Comparison of ENCODE assay signal across 25 cellular contexts in genomic region chr12:44846826-44847225, GRCh38. TPM values are rescaled to one million over a fixed set of nuclear protein-coding genes. Genes with fewer than 3 reads are reported as not detected.
A peak's percentile ranks its signal among the peaks of the same experiment; 100 is the strongest.
DNase-seq lines count a peak whose midpoint lies in the region; ATAC-seq, FAIRE-seq and TF ChIP-seq lines count a peak whose summit lies in the region.
"Had no signal": no experiment of that assay in that cellular context is flagged by ENCODE, and none has a peak within 500 bp of the region (broad histone marks: within the 10 kb centered on the region; RNA-seq: fewer than 3 reads in every experiment).

No MANE protein-coding gene starts in this region.

- no peak for FAIRE-seq in kidney (lab: Jason Lieb, UNC)
- FAIRE-seq: astrocyte, TTC549 had no signal

- H3K27ac ChIP-seq in CD8-positive, alpha-beta T cell (ENCODE audit: low read depth, low read length) = peak overlapping the region; percentile 14
- no peak overlapping the region for H3K27ac ChIP-seq in kidney (ENCODE audit: low read depth in 2 of 2, low read length in 2 of 2)
- H3K27ac ChIP-seq: 22Rv1, hepatocyte, parathyroid adenoma, thoracic aorta had no signal

- no peak overlapping the region for H3K9ac ChIP-seq in kidney (ENCODE audit: low read length in 2 of 2)
- H3K9ac ChIP-seq: parathyroid adenoma, SK-N-SH had no signal

- intact Hi-C loops in CD8-positive, alpha-beta T cell (cut with DNase I, micrococcal nuclease) = loop anchor here (2.0 to 5.0 kb wide), 3 partner anchors 14 to 35 kb away; no protein-coding TSS in a partner anchor
- intact Hi-C loops in kidney (cut with DNase I) = no loop called here

- H3K36me3 Mint-ChIP-seq in T-helper 1 cell treated with Interleukin-12 subunit alpha and Interleukin-12 subunit beta and Interleukin-4 antibody, amounts not matched to agents 30 μg/mL and 1 μg/mL, for 36 hours (ENCODE audit: low read depth) = peaks cover 6% of the 10 kb centered on the region
- H3K36me3 Mint-ChIP-seq in CD8-positive, alpha-beta T cell = peaks cover 17% of the 10 kb centered on the region
- peaks cover 21% of the 10 kb centered on the region for H3K36me3 Mint-ChIP-seq in activated CD8-positive, alpha-beta T cell treated with anti-CD3 and anti-CD28 coated beads, Interleukin-2, amount 10 ng/mL, durations not matched to agents 7 days and 5 days (ENCODE audit: low read depth)
- H3K36me3 Mint-ChIP-seq in immature natural killer cell = no peaks in the 10 kb centered on the region

- H3K4me1 Mint-ChIP-seq in T-helper 1 cell treated with Interleukin-12 subunit alpha and Interleukin-12 subunit beta and Interleukin-4 antibody, amounts not matched to agents 30 μg/mL and 1 μg/mL, for 36 hours (ENCODE audit: low read depth) = peaks cover 54% of the 10 kb centered on the region
- H3K4me1 Mint-ChIP-seq in CD8-positive, alpha-beta T cell (ENCODE audit: low read depth) = peaks cover 88% of the 10 kb centered on the region
- peaks cover 83% of the 10 kb centered on the region for H3K4me1 Mint-ChIP-seq in activated CD8-positive, alpha-beta T cell treated with anti-CD3 and anti-CD28 coated beads, Interleukin-2, amount 10 ng/mL, durations not matched to agents 7 days and 5 days (ENCODE audit: low read depth)
- H3K4me1 Mint-ChIP-seq in immature natural killer cell = peaks cover 17 to 30% of the 10 kb centered on the region in 2 donors

- H3K27me3 Mint-ChIP-seq in T-helper 1 cell treated with Interleukin-12 subunit alpha and Interleukin-12 subunit beta and Interleukin-4 antibody, amounts not matched to agents 30 μg/mL and 1 μg/mL, for 36 hours (ENCODE audit: low read depth) = no peaks in the 10 kb centered on the region
- H3K27me3 Mint-ChIP-seq in CD8-positive, alpha-beta T cell (ENCODE audit: low read depth) = no peaks in the 10 kb centered on the region
- no peaks in the 10 kb centered on the region for H3K27me3 Mint-ChIP-seq in activated CD8-positive, alpha-beta T cell treated with anti-CD3 and anti-CD28 coated beads, Interleukin-2, amount 10 ng/mL, durations not matched to agents 7 days and 5 days (ENCODE audit: low read depth)
- peaks cover 5 to 13% (median 9%) of the 10 kb centered on the region in 3 donors for H3K27me3 Mint-ChIP-seq in immature natural killer cell (ENCODE audit: low read depth in 3 of 3)

- peak overlapping the region; percentile 19 for H3K4me3 ChIP-seq in CD8-positive, alpha-beta T cell (ENCODE audit: low read depth, low read length)
- no peak overlapping the region for H3K4me3 ChIP-seq in kidney (ENCODE audit: low read length in 2 of 2)
- H3K4me3 ChIP-seq: hepatocyte, thoracic aorta had no signal

- H3K36me3 ChIP-seq in CD8-positive, alpha-beta T cell (ENCODE audit: insufficient read depth, low read length) = no peaks in the 10 kb centered on the region
- H3K36me3 ChIP-seq in kidney (ENCODE audit: control insufficient read depth in 1 of 2, insufficient read depth in 2 of 2, low read length in 2 of 2) = no peaks in the 10 kb centered on the region
- H3K36me3 ChIP-seq: BE2C, thoracic aorta had no signal

- no peak for TF ChIP-seq CTCF in CD8-positive, alpha-beta T cell (IDR thresholded peaks at IDR 0.05)
- TF ChIP-seq CTCF in kidney (IDR thresholded peaks at IDR 0.05; ENCODE audit: borderline replicate concordance, extremely low read depth, insufficient read depth) = no peak

- H3K4me1 ChIP-seq in CD8-positive, alpha-beta T cell (ENCODE audit: insufficient read depth, low read length) = peaks cover 90% of the 10 kb centered on the region
- no peaks in the 10 kb centered on the region for H3K4me1 ChIP-seq in kidney (ENCODE audit: control insufficient read depth in 1 of 2, insufficient read depth in 1 of 2, low read depth in 1 of 2, low read length in 2 of 2)
- H3K4me1 ChIP-seq: BE2C, parathyroid adenoma had no signal

- no peaks in the 10 kb centered on the region for H3K9me3 Mint-ChIP-seq in T-helper 1 cell treated with Interleukin-12 subunit alpha and Interleukin-12 subunit beta and Interleukin-4 antibody, amounts not matched to agents 30 μg/mL and 1 μg/mL, for 36 hours
- H3K9me3 Mint-ChIP-seq in CD8-positive, alpha-beta T cell = no peaks in the 10 kb centered on the region
- H3K9me3 Mint-ChIP-seq in activated CD8-positive, alpha-beta T cell treated with anti-CD3 and anti-CD28 coated beads, Interleukin-2, amount 10 ng/mL, durations not matched to agents 7 days and 5 days (ENCODE audit: insufficient read depth) = peaks cover 3% of the 10 kb centered on the region
- peaks cover 0 to 6% (median under 1%) of the 10 kb centered on the region in 6 donors for H3K9me3 Mint-ChIP-seq in immature natural killer cell

- no peaks in the 10 kb centered on the region for H3K27me3 ChIP-seq in CD8-positive, alpha-beta T cell (ENCODE audit: insufficient read depth, low read length)
- H3K27me3 ChIP-seq: BE2C, hepatocyte had no signal

- DNase-seq in T-helper 1 cell (no peak), immature natural killer cell (no peak), kidney (no peak)
- DNase-seq in CD8-positive, alpha-beta T cell = no peak
- no peak for DNase-seq in activated CD8-positive, alpha-beta T cell treated with anti-CD3 and anti-CD28 coated beads, Interleukin-2, amount 10 ng/mL, durations not matched to agents 7 days and 5 days
- DNase-seq: activated CD4-positive, alpha-beta T cell treated with anti-CD3 and anti-CD28 coated beads for 48 hours; BE2C; DMS153; foreskin fibroblast; islet precursor cell; NCI-H1417 treated with DMSO at 0.1 percent for 48 hours; NCI-H2171; SK-N-SH; stimulated activated CD4-positive, alpha-beta T cell treated with anti-CD3 and anti-CD28 coated beads, Interleukin-4, amount 100 ng/mL, for 24 hours had no signal

- ATAC-seq in CD8-positive, alpha-beta T cell = no peak
- ATAC-seq in activated CD8-positive, alpha-beta T cell treated with anti-CD3 and anti-CD28 coated beads, Interleukin-2, amount 10 ng/mL, durations not matched to agents 7 days and 5 days = no peak
- no peak for ATAC-seq in GM18873 (IDR thresholded peaks at IDR 0.05; ENCODE audit: low FRiP score, unreplicated experiment)
- ATAC-seq in HG03378 (IDR thresholded peaks at IDR 0.05; ENCODE audit: unreplicated experiment) = no peak
- ATAC-seq: Panc1 had no signal

- peak overlapping the region; percentile 53 for H3K4me3 Mint-ChIP-seq in T-helper 1 cell treated with Interleukin-12 subunit alpha and Interleukin-12 subunit beta and Interleukin-4 antibody, amounts not matched to agents 30 μg/mL and 1 μg/mL, for 36 hours
- peak overlapping the region; percentile 66 for H3K4me3 Mint-ChIP-seq in CD8-positive, alpha-beta T cell
- peak overlapping the region; percentile 48 for H3K4me3 Mint-ChIP-seq in activated CD8-positive, alpha-beta T cell treated with anti-CD3 and anti-CD28 coated beads, Interleukin-2, amount 10 ng/mL, durations not matched to agents 7 days and 5 days
- H3K4me3 Mint-ChIP-seq in immature natural killer cell = peak overlapping the region in 1 of 5 donors; percentile 49

- no peaks in the 10 kb centered on the region for H3K9me3 ChIP-seq in CD8-positive, alpha-beta T cell (ENCODE audit: low read length)
- H3K9me3 ChIP-seq in kidney (ENCODE audit: control insufficient read depth in 1 of 2, low read length in 2 of 2) = no peaks in the 10 kb centered on the region
- H3K9me3 ChIP-seq: BE2C, SK-N-SH, thoracic aorta had no signal

- CTCF ChIA-PET in CD8-positive, alpha-beta T cell (lab: Charles Lee) = interaction anchor here (0.7 to 4.7 kb wide), 3 partner anchors 17 to 35 kb away, joined by 3 to 29 read pairs (median 19); partner anchors contain the start of gene NELL2
- CTCF ChIA-PET in activated CD8-positive, alpha-beta T cell treated with anti-CD3 and anti-CD28 coated beads, Interleukin-2, amount 10 ng/mL, durations not matched to agents 7 days and 5 days (lab: Charles Lee) = interaction anchor here (2.4 to 10.2 kb wide), 3 partner anchors 10 to 35 kb away, joined by 7 to 94 read pairs (median 32); partner anchors contain the start of gene NELL2

- POLR2A ChIA-PET in CD8-positive, alpha-beta T cell (lab: Charles Lee) = interaction anchor here (0.6 to 3.1 kb wide), 4 partner anchors 10 to 27 kb away, joined by 4 to 44 read pairs (median 14); no protein-coding TSS in a partner anchor
- POLR2A ChIA-PET in activated CD8-positive, alpha-beta T cell treated with anti-CD3 and anti-CD28 coated beads, Interleukin-2, amount 10 ng/mL, durations not matched to agents 7 days and 5 days (lab: Charles Lee) = interaction anchor here (0.8 to 3.9 kb wide), 3 partner anchors 11 to 28 kb away, joined by 4 to 42 read pairs (median 17); partner anchors contain the start of gene NELL2

- H3K27ac Mint-ChIP-seq in T-helper 1 cell treated with Interleukin-12 subunit alpha and Interleukin-12 subunit beta and Interleukin-4 antibody, amounts not matched to agents 30 μg/mL and 1 μg/mL, for 36 hours = peak overlapping the region; percentile 67
- H3K27ac Mint-ChIP-seq in CD8-positive, alpha-beta T cell = peak overlapping the region; percentile 99
- H3K27ac Mint-ChIP-seq in activated CD8-positive, alpha-beta T cell treated with anti-CD3 and anti-CD28 coated beads, Interleukin-2, amount 10 ng/mL, durations not matched to agents 7 days and 5 days = peak overlapping the region; percentile 96
- peak overlapping the region in 4 of 6 donors; percentile 48 to 85 (median 68) for H3K27ac Mint-ChIP-seq in immature natural killer cell

RNA-seq across cellular contexts. Expression of gene NELL2, which starts 29.3 kb away (rescaled TPM):
- total RNA-seq in CD8-positive, alpha-beta T cell = 100 to 1,000 TPM; 384 to 390 TPM
- 10 to 100 TPM; 43.8 to 47.4 TPM for total RNA-seq in activated CD8-positive, alpha-beta T cell treated with anti-CD3 and anti-CD28 coated beads, Interleukin-2, amount 10 ng/mL, durations not matched to agents 7 days and 5 days
- polyA plus RNA-seq in immature natural killer cell = 10 to 100 TPM in 1 of 3 donors, 1 to 10 TPM in 2; 5.5 to 15.1 (median 9.3) TPM
- total RNA-seq in kidney = 3.3 TPM
- polyA plus RNA-seq in kidney (ENCODE audit: insufficient read depth, low read depth, low replicate concordance) = 0.30 TPM
- total RNA-seq: LHCN-M2 had no signal

Comparison
In these comparisons a context has a peak if more than half of its experiments do, and no peak if none do; other contexts are left out.
1. RNA of gene NELL2, which starts 29.3 kb away (total RNA-seq): 384 to 390 TPM in CD8-positive, alpha-beta T cell and 43.8 to 47.4 TPM in activated CD8-positive, alpha-beta T cell treated with anti-CD3 and anti-CD28 coated beads, Interleukin-2, amount 10 ng/mL, durations not matched to agents 7 days and 5 days; 3.3 TPM in kidney (single experiment); every median in the first group is over 10 times any median in the second.
2. Peak in every context shown above with its lines, with median percentiles within 50 percentile points of each other: H3K27ac Mint-ChIP-seq.